8 cellular contexts compared by ENCODE assay signal in genomic region chr5:154761062-154761740, GRCh38. TPM values are rescaled to one million over a fixed set of nuclear protein-coding genes. Genes with fewer than 3 reads are reported as not detected.
DNase-seq lines count a peak whose midpoint lies in the region; ATAC-seq and TF ChIP-seq lines count a peak whose summit lies in the region.

No MANE protein-coding gene starts in this region.

- peaks cover 33% of the 10 kb centered on the region for H3K4me1 ChIP-seq in foreskin keratinocyte

- H3K4me1 Mint-ChIP-seq in effector memory CD8-positive, alpha-beta T cell (ENCODE audit: low read depth in 2 of 2), result peaks cover 54 to 63% of the 10 kb centered on the region in 2 donors

- H3K9me3 Mint-ChIP-seq in effector memory CD8-positive, alpha-beta T cell, result no peaks in the 10 kb centered on the region

- H3K27me3 ChIP-seq in foreskin keratinocyte, result no peaks in the 10 kb centered on the region

- no peak for TF ChIP-seq CTCF in foreskin keratinocyte (conservative IDR thresholded peaks at IDR 0.05)

- H3K9me3 ChIP-seq in KOPT-K1 (ENCODE audit: insufficient read depth, low read length, poor library complexity, severe bottlenecking), result no peaks in the 10 kb centered on the region

- no peaks in the 10 kb centered on the region for H3K27me3 Mint-ChIP-seq in effector memory CD8-positive, alpha-beta T cell

- peak overlapping the region; percentile 60 to 87 for H3K27ac Mint-ChIP-seq in effector memory CD8-positive, alpha-beta T cell

- ATAC-seq in GM21367 (IDR thresholded peaks at IDR 0.05; ENCODE audit: unreplicated experiment) (peak; percentile 29), foreskin keratinocyte (no peak), GM21423 (IDR thresholded peaks at IDR 0.05; ENCODE audit: unreplicated experiment) (no peak)
- peak; percentile 15 for ATAC-seq in effector memory CD8-positive, alpha-beta T cell (replicated peaks)

- DNase-seq in CD1c-positive myeloid dendritic cell (ENCODE audit: extremely low spot score), result peak; percentile 16
- peak in 1 of 3 experiments; percentile 9 for DNase-seq in effector memory CD8-positive, alpha-beta T cell
- no peak for DNase-seq in iPS-NIHi11 (ENCODE audit: low spot score)
- no peak for DNase-seq in foreskin keratinocyte
- DNase-seq in NCI-H510A (lab: John Stamatoyannopoulos, UW), result no peak

- peak overlapping the region; percentile 36 to 54 for H3K4me3 Mint-ChIP-seq in effector memory CD8-positive, alpha-beta T cell

- H3K36me3 ChIP-seq in KOPT-K1 (ENCODE audit: insufficient read depth, low read length), result peaks cover 42% of the 10 kb centered on the region

- H3K36me3 Mint-ChIP-seq in effector memory CD8-positive, alpha-beta T cell (ENCODE audit: insufficient read depth), result peaks cover 10% of the 10 kb centered on the region

- H3K27ac ChIP-seq in KOPT-K1 (ENCODE audit: low read depth, low read length, poor library complexity, severe bottlenecking) (peak overlapping the region; percentile 12), foreskin keratinocyte (no peak overlapping the region)

RNA-seq across cellular contexts. Expression of gene LARP1, which starts 6.0 kb away (rescaled TPM):
- 129 and 149 TPM in 2 replicates for total RNA-seq in foreskin keratinocyte
- polyA plus RNA-seq in foreskin keratinocyte, result 27.7 and 35.9 TPM in 2 replicates

Comparison
In these comparisons a context has a peak if more than half of its experiments do, and no peak if none do; other contexts are left out.
1. ATAC-seq: peak in GM21367 (single experiment) and effector memory CD8-positive, alpha-beta T cell (single experiment); none in foreskin keratinocyte (single experiment) and GM21423 (single experiment).